1 cellular context compared by ENCODE assay signal in genomic region chr12:120013659-120014380, GRCh38.
TF ChIP-seq lines count a peak whose summit lies in the region.

No MANE protein-coding gene starts in this region.

TF ChIP-seq in HepG2, 621 proteins besides CTCF, POLR2A, EP300 and RAD21 (continued from another document and continues in another):
- TF ChIP-seq RCOR2 (CRISPR knock-in tag; IDR thresholded peaks at IDR 0.05) (no peak), EHMT2 (IDR thresholded peaks at IDR 0.05; ENCODE audit: borderline replicate concordance, low read depth, low read length) (no peak), HMGA1 (CRISPR knock-in tag; conservative IDR thresholded peaks at IDR 0.05) (no peak), SALL1 (CRISPR knock-in tag; IDR thresholded peaks at IDR 0.05) (peak; percentile 19; the same call in 1 of the 2 replicates), ELF3 (CRISPR knock-in tag; IDR thresholded peaks at IDR 0.05) (peak; percentile 51; the same call in 1 of the 2 replicates), SMARCC2 (IDR thresholded peaks at IDR 0.05) (no peak), ZBED4 (CRISPR knock-in tag; IDR thresholded peaks at IDR 0.05; ENCODE audit: borderline replicate concordance) (no peak), STAG1 (CRISPR knock-in tag; IDR thresholded peaks at IDR 0.05) (no peak), ZNF674 (CRISPR knock-in tag; IDR thresholded peaks at IDR 0.05; ENCODE audit: low read depth) (no peak), ARID3A (IDR thresholded peaks at IDR 0.05; ENCODE audit: low read depth, low read length) (no peak), IKZF1 (IDR thresholded peaks at IDR 0.05) (no peak), NR3C1 (CRISPR knock-in tag; IDR thresholded peaks at IDR 0.05) (no peak), HIVEP1 (CRISPR knock-in tag; IDR thresholded peaks at IDR 0.05) (no peak), SCMH1 (CRISPR knock-in tag; IDR thresholded peaks at IDR 0.05; ENCODE audit: borderline replicate concordance) (no peak), SAFB2 (CRISPR knock-in tag; IDR thresholded peaks at IDR 0.05; ENCODE audit: borderline replicate concordance, low read depth) (no peak), SNAPC4 (CRISPR knock-in tag; IDR thresholded peaks at IDR 0.05) (no peak), NAIF1 (CRISPR knock-in tag; IDR thresholded peaks at IDR 0.05; ENCODE audit: borderline replicate concordance) (no peak), ZNF329 (CRISPR knock-in tag; IDR thresholded peaks at IDR 0.05; ENCODE audit: low read depth) (no peak), LRRFIP1 (CRISPR knock-in tag; conservative IDR thresholded peaks at IDR 0.05) (no peak), HES4 (CRISPR knock-in tag; IDR thresholded peaks at IDR 0.05; ENCODE audit: borderline replicate concordance) (no peak), GMEB1 (CRISPR knock-in tag; IDR thresholded peaks at IDR 0.05; ENCODE audit: borderline replicate concordance) (no peak), DDIT3 (CRISPR knock-in tag; IDR thresholded peaks at IDR 0.05) (no peak), KMT2B (CRISPR knock-in tag; IDR thresholded peaks at IDR 0.05) (no peak), MXD4 (CRISPR knock-in tag; IDR thresholded peaks at IDR 0.05) (no peak), ZNF484 (CRISPR knock-in tag; IDR thresholded peaks at IDR 0.05; ENCODE audit: borderline replicate concordance, low read depth) (no peak), ERF (CRISPR knock-in tag; IDR thresholded peaks at IDR 0.05) (no peak), ZSCAN30 (CRISPR knock-in tag; IDR thresholded peaks at IDR 0.05) (no peak), HOXA7 (CRISPR knock-in tag; IDR thresholded peaks at IDR 0.05) (no peak), ZNF598 (CRISPR knock-in tag; IDR thresholded peaks at IDR 0.05; ENCODE audit: borderline replicate concordance) (no peak), KMT2A (CRISPR knock-in tag; IDR thresholded peaks at IDR 0.05) (no peak), FOXO4 (CRISPR knock-in tag; conservative IDR thresholded peaks at IDR 0.05) (no peak), ZNF460 (CRISPR knock-in tag; IDR thresholded peaks at IDR 0.05; ENCODE audit: borderline replicate concordance) (no peak), TBX3 (IDR thresholded peaks at IDR 0.05; ENCODE audit: borderline replicate concordance) (no peak), PRDM15 (CRISPR knock-in tag; IDR thresholded peaks at IDR 0.05) (no peak), CEBPB (IDR thresholded peaks at IDR 0.05; ENCODE audit: borderline replicate concordance, low read depth, low read length) (no peak), ZKSCAN1 (IDR thresholded peaks at IDR 0.05; ENCODE audit: low read length) (no peak), ZSCAN12 (CRISPR knock-in tag; IDR thresholded peaks at IDR 0.05) (no peak), ZFYVE20 (CRISPR knock-in tag; IDR thresholded peaks at IDR 0.05; ENCODE audit: borderline replicate concordance, low read depth) (no peak), TRIM22 (IDR thresholded peaks at IDR 0.05) (no peak)
